Comparison of ENCODE assay signal across 34 cellular contexts in genomic region chr13:96690998-96691397, GRCh38.
"Had no signal": no experiment of that assay in that cellular context is flagged by ENCODE, and none has a peak within 500 bp of the region (broad histone marks: within the 10 kb centered on the region; RNA-seq: fewer than 3 reads in every experiment).

No MANE protein-coding gene starts in this region.

- H3K36me3 ChIP-seq: adrenal gland, brain microvascular endothelial cell, breast epithelium had no signal

- H3K27ac ChIP-seq: adrenal gland, body of pancreas, brain microvascular endothelial cell, breast epithelium, VCaP had no signal

- H3K4me1 ChIP-seq: adrenal gland, body of pancreas, breast epithelium had no signal

- H3K9me3 ChIP-seq: adrenal gland, body of pancreas, breast epithelium had no signal

- FAIRE-seq: astrocyte, TTC549 had no signal

- H3K4me3 ChIP-seq: adrenal gland, body of pancreas, breast epithelium had no signal

- ATAC-seq: activated CD8-positive, alpha-beta T cell treated with anti-CD3 and anti-CD28 coated beads for 36 hours; activated naive CD4-positive, alpha-beta T cell treated with anti-CD3 and anti-CD28 coated beads, Interleukin-2, amount 50 U/mL, for 72 hours; activated T-cell treated with anti-CD3 and anti-CD28 coated beads, Interleukin-2, amount 50 U/mL, for 4 hours; activated T-cell treated with anti-CD3 and anti-CD28 coated beads, Interleukin-2, amount 50 U/mL, for 72 hours; activated T-helper 17 cell treated with anti-CD3 and anti-CD28 coated beads, Interleukin-2, amount 50 U/mL, for 72 hours; body of pancreas had no signal

- DNase-seq: activated B cell treated with CpG ODN at 0.5 μM for 24 hours; activated CD4-positive, alpha-beta memory T cell treated with anti-CD3 and anti-CD28 coated beads for 36 hours; activated CD4-positive, alpha-beta T cell treated with anti-CD3 and anti-CD28 coated beads for 4 hours; activated CD4-positive, alpha-beta T cell treated with anti-CD3 and anti-CD28 coated beads, Interleukin-2, amount 10 ng/mL, durations not matched to agents 24 days and 14 days; activated CD4-positive, alpha-beta T cell treated with anti-CD3 and anti-CD28 coated beads, Interleukin-2, amount 50 U/mL, for 1 hour; activated CD4-positive, alpha-beta T cell treated with anti-CD3 and anti-CD28 coated beads, Interleukin-2, amount 50 U/mL, for 4 hours; activated CD4-positive, CD25-positive, alpha-beta regulatory T cell treated with anti-CD3 and anti-CD28 coated beads, Interleukin-2, amount 50 U/mL, for 72 hours; activated CD8-positive, alpha-beta memory T cell treated with anti-CD3 and anti-CD28 coated beads, Interleukin-2, amount 50 U/mL, for 4 hours; activated CD8-positive, alpha-beta T cell treated with anti-CD3 and anti-CD28 coated beads for 36 hours; activated effector memory CD4-positive, alpha-beta T cell treated with anti-CD3 and anti-CD28 coated beads, Interleukin-2, amount 50 U/mL, for 16 hours; activated gamma-delta T cell treated with Interleukin-2 at 50 U/mL for 16 hours; activated naive CD4-positive, alpha-beta T cell; activated naive CD4-positive, alpha-beta T cell treated with anti-CD3 and anti-CD28 coated beads for 36 hours; activated naive CD4-positive, alpha-beta T cell treated with anti-CD3 and anti-CD28 coated beads, Interleukin-2, amount 50 U/mL, for 16 hours; activated naive CD8-positive, alpha-beta T cell treated with anti-CD3 and anti-CD28 coated beads for 36 hours; activated T-cell treated with anti-CD3 and anti-CD28 coated beads for 4 hours; activated T-cell treated with anti-CD3 and anti-CD28 coated beads, Interleukin-2, amount 50 U/mL, for 1 hour; activated T-cell treated with anti-CD3 and anti-CD28 coated beads, Interleukin-2, amount 50 U/mL, for 4 hours; activated T-cell treated with anti-CD3 and anti-CD28 coated beads, Interleukin-2, amount 50 U/mL, for 72 hours; adrenal gland; amniotic stem cell; aorta; body of pancreas; brain microvascular endothelial cell; central memory CD4-positive, alpha-beta T cell; T-helper 1 cell; T-helper 2 cell; T-helper 9 cell had no signal

- H3K27me3 ChIP-seq: adrenal gland, body of pancreas, brain microvascular endothelial cell, breast epithelium had no signal
